In genomic region chr11:78834886-78835285, GRCh38 we compare ENCODE assay signal across 24 cellular contexts.
"Had no signal": no experiment of that assay in that cellular context is flagged by ENCODE, and none has a peak within 500 bp of the region (broad histone marks: within the 10 kb centered on the region; RNA-seq: fewer than 3 reads in every experiment).

No MANE protein-coding gene starts in this region.

- H3K4me1 Mint-ChIP-seq: immature natural killer cell; naive thymus-derived CD8-positive, alpha-beta T cell; stimulated activated effector memory CD8-positive, alpha-beta T cell treated with anti-CD3 and anti-CD28 coated beads, Interleukin-12 subunit alpha, Interleukin-12 subunit beta, amount 100 ng/mL, for 72 hours had no signal

- H3K4me2 ChIP-seq: smooth muscle cell had no signal

- H3K4me3 Mint-ChIP-seq: immature natural killer cell; naive thymus-derived CD8-positive, alpha-beta T cell; neural crest cell; stimulated activated effector memory CD8-positive, alpha-beta T cell treated with anti-CD3 and anti-CD28 coated beads, Interleukin-12 subunit alpha, Interleukin-12 subunit beta, amount 100 ng/mL, for 72 hours had no signal

- DNase-seq: effector memory CD4-positive, alpha-beta T cell; gastrocnemius medialis; glutamatergic neuron; immature natural killer cell; left colon; left ventricle myocardium superior; mesendoderm; naive thymus-derived CD8-positive, alpha-beta T cell; posterior cingulate gyrus; sigmoid colon; stimulated activated CD4-positive, alpha-beta T cell treated with anti-CD3 and anti-CD28 coated beads, Interleukin-4, amount 100 ng/mL, for 1 hour; stimulated activated CD8-positive, alpha-beta memory T cell treated with anti-CD3 and anti-CD28 coated beads, Interleukin-4, amount 100 ng/mL, for 48 hours; stimulated activated naive CD8-positive, alpha-beta T cell treated with anti-CD3 and anti-CD28 coated beads, Interleukin-15, Interleukin-2, amounts not matched to agents 100 U/mL and 50 U/mL, for 24 hours; thyroid gland; upper lobe of left lung; uterus had no signal

- H3K27ac ChIP-seq: gastrocnemius medialis, right atrium auricular region, sigmoid colon, suprapubic skin, thyroid gland, upper lobe of left lung, uterus had no signal

- H3K9me3 Mint-ChIP-seq: naive thymus-derived CD8-positive, alpha-beta T cell; neural crest cell; stimulated activated effector memory CD8-positive, alpha-beta T cell treated with anti-CD3 and anti-CD28 coated beads, Interleukin-12 subunit alpha, Interleukin-12 subunit beta, amount 100 ng/mL, for 72 hours had no signal

- H3K4me1 ChIP-seq: gastrocnemius medialis, right atrium auricular region, suprapubic skin, thyroid gland, upper lobe of left lung, uterus had no signal

- H3K36me3 ChIP-seq: gastrocnemius medialis, right atrium auricular region, sigmoid colon, suprapubic skin, thyroid gland, upper lobe of left lung, uterus had no signal

- H3K9me3 ChIP-seq: gastrocnemius medialis, right atrium auricular region, sigmoid colon, suprapubic skin, thyroid gland, upper lobe of left lung, uterus had no signal

- H3K27me3 ChIP-seq: gastrocnemius medialis, right atrium auricular region, sigmoid colon, suprapubic skin, thyroid gland, upper lobe of left lung, uterus had no signal

- H3K4me3 ChIP-seq: gastrocnemius medialis, lung, right atrium auricular region, sigmoid colon, smooth muscle cell, suprapubic skin, thyroid gland, upper lobe of left lung, uterus had no signal

- FAIRE-seq: endometrium, keratinocyte had no signal

- H3K27ac Mint-ChIP-seq: naive thymus-derived CD8-positive, alpha-beta T cell; stimulated activated effector memory CD8-positive, alpha-beta T cell treated with anti-CD3 and anti-CD28 coated beads, Interleukin-12 subunit alpha, Interleukin-12 subunit beta, amount 100 ng/mL, for 72 hours had no signal

- H3K36me3 Mint-ChIP-seq: immature natural killer cell; naive thymus-derived CD8-positive, alpha-beta T cell; stimulated activated effector memory CD8-positive, alpha-beta T cell treated with anti-CD3 and anti-CD28 coated beads, Interleukin-12 subunit alpha, Interleukin-12 subunit beta, amount 100 ng/mL, for 72 hours had no signal
